8 cellular contexts compared by ENCODE assay signal in genomic region chr15:52018693-52019393, GRCh38. TPM values are rescaled to one million over a fixed set of nuclear protein-coding genes. Genes with fewer than 3 reads are reported as not detected.
DNase-seq lines count a peak whose midpoint lies in the region; ATAC-seq and TF ChIP-seq lines count a peak whose summit lies in the region.

MAPK6 (plus strand) TSS chr15:52019219; CDS start chr15:52046461, 27,242 bp downstream.

- no peaks in the 10 kb centered on the region for H3K9me3 Mint-ChIP-seq in activated naive CD8-positive, alpha-beta T cell treated with anti-CD3 and anti-CD28 coated beads, Interleukin-2, amount 10 ng/mL, durations not matched to agents 7 days and 5 days

- peak within 1 kb of the TSS; percentile 100 for H3K27ac Mint-ChIP-seq in activated naive CD8-positive, alpha-beta T cell treated with anti-CD3 and anti-CD28 coated beads, Interleukin-2, amount 10 ng/mL, durations not matched to agents 7 days and 5 days

- H3K27me3 ChIP-seq in SU-DHL-6 (ENCODE audit: low read length) = no peaks in the 10 kb centered on the region
- no peaks in the 10 kb centered on the region for H3K27me3 ChIP-seq in parathyroid adenoma (ENCODE audit: control insufficient read depth, insufficient read depth, low read length)
- H3K27me3 ChIP-seq in tibial artery = no peaks in the 10 kb centered on the region

- intact Hi-C loops in Right ventricle myocardium inferior (cut with DNase I) (loop anchor here (2.0 kb wide), 1 partner anchor 36 kb away; no protein-coding TSS in a partner anchor), tibial artery (cut with DNase I; ENCODE audit: low total_unique reads) (no loop called here)

- H3K27ac ChIP-seq in SU-DHL-6 (ENCODE audit: low read depth, low read length) (peak within 1 kb of the TSS; percentile 83), parathyroid adenoma (peak within 1 kb of the TSS; percentile 88), tibial artery (peak within 1 kb of the TSS; percentile 87 to 97)

- H3K9me2 ChIP-seq in SU-DHL-6 (replicated peaks; ENCODE audit: insufficient read depth, low read length) = no peaks in the 10 kb centered on the region

- H3K4me2 ChIP-seq in SU-DHL-6 (ENCODE audit: low read depth, low read length, poor library complexity, severe bottlenecking) (peak within 1 kb of the TSS; percentile 97), parathyroid adenoma (ENCODE audit: low read length) (peak within 1 kb of the TSS; percentile 76)

- peak within 1 kb of the TSS; percentile 65 for H3K9ac ChIP-seq in SU-DHL-6 (ENCODE audit: low read length)
- peak within 1 kb of the TSS; percentile 67 for H3K9ac ChIP-seq in parathyroid adenoma

- peak; percentile 99 for DNase-seq in GM10266 (ENCODE audit: extremely low spot score)
- peak; percentile 85 for DNase-seq in NCI-H1048 (lab: John Stamatoyannopoulos, UW)
- DNase-seq in activated naive CD8-positive, alpha-beta T cell treated with anti-CD3 and anti-CD28 coated beads, Interleukin-2, amount 10 ng/mL, durations not matched to agents 7 days and 5 days = peak; percentile 97
- DNase-seq in Right ventricle myocardium inferior (ENCODE audit: missing footprints) = peak; percentile 97
- peak; percentile 91 to 97 for DNase-seq in tibial artery

- peak; percentile 71 for ATAC-seq in HG02571 (IDR thresholded peaks at IDR 0.05; ENCODE audit: unreplicated experiment)
- peak; percentile 81 for ATAC-seq in activated naive CD8-positive, alpha-beta T cell treated with anti-CD3 and anti-CD28 coated beads, Interleukin-2, amount 10 ng/mL, durations not matched to agents 7 days and 5 days (ENCODE audit: low read depth)
- ATAC-seq in Right ventricle myocardium inferior = peak; percentile 97

- peaks cover 43% of the 10 kb centered on the region for H3K79me2 ChIP-seq in SU-DHL-6 (ENCODE audit: insufficient read depth, low read length)
- peaks cover 2% of the 10 kb centered on the region for H3K79me2 ChIP-seq in parathyroid adenoma

- 0 out of 2 replicates have a peak, but pooled peaks cover 6% of the 10 kb centered on the region for H4K20me1 ChIP-seq in SU-DHL-6 (ENCODE audit: low read depth, low read length)

- peaks cover 17% of the 10 kb centered on the region for H3F3A ChIP-seq in SU-DHL-6 (ENCODE audit: insufficient read depth)

- POLR2A ChIA-PET in activated naive CD8-positive, alpha-beta T cell treated with anti-CD3 and anti-CD28 coated beads, Interleukin-2, amount 10 ng/mL, durations not matched to agents 7 days and 5 days (lab: Charles Lee) = no interaction called here

- H3K4me1 Mint-ChIP-seq in activated naive CD8-positive, alpha-beta T cell treated with anti-CD3 and anti-CD28 coated beads, Interleukin-2, amount 10 ng/mL, durations not matched to agents 7 days and 5 days = peaks cover 22% of the 10 kb centered on the region

- no peak for TF ChIP-seq CTCF in GM10266 (IDR thresholded peaks at IDR 0.05; ENCODE audit: control insufficient read depth, insufficient read depth, low read depth, missing control alignments)
- TF ChIP-seq CTCF in SU-DHL-6 (IDR thresholded peaks at IDR 0.05; ENCODE audit: insufficient read depth, low read length, poor library complexity, severe bottlenecking) = no peak
- no peak for TF ChIP-seq CTCF in parathyroid adenoma (IDR thresholded peaks at IDR 0.05)
- TF ChIP-seq CTCF in tibial artery (IDR thresholded peaks at IDR 0.05) = no peak

- no peaks in the 10 kb centered on the region for H3K9me3 ChIP-seq in SU-DHL-6 (ENCODE audit: insufficient read depth, low read length)
- no peaks in the 10 kb centered on the region for H3K9me3 ChIP-seq in parathyroid adenoma (ENCODE audit: control insufficient read depth, low read length)
- H3K9me3 ChIP-seq in tibial artery = no peaks in the 10 kb centered on the region

- no peaks in the 10 kb centered on the region for H3K36me3 Mint-ChIP-seq in activated naive CD8-positive, alpha-beta T cell treated with anti-CD3 and anti-CD28 coated beads, Interleukin-2, amount 10 ng/mL, durations not matched to agents 7 days and 5 days

- H3K4me3 Mint-ChIP-seq in activated naive CD8-positive, alpha-beta T cell treated with anti-CD3 and anti-CD28 coated beads, Interleukin-2, amount 10 ng/mL, durations not matched to agents 7 days and 5 days = peak within 1 kb of the TSS; percentile 98

- H2AFZ ChIP-seq in SU-DHL-6 (ENCODE audit: low read depth, low read length, severe bottlenecking) (peak within 1 kb of the TSS; percentile 66), parathyroid adenoma (peak within 1 kb of the TSS; percentile 85)

- peaks cover 2% of the 10 kb centered on the region for H3K27me3 Mint-ChIP-seq in activated naive CD8-positive, alpha-beta T cell treated with anti-CD3 and anti-CD28 coated beads, Interleukin-2, amount 10 ng/mL, durations not matched to agents 7 days and 5 days

- peak within 1 kb of the TSS; percentile 83 for H3K4me3 ChIP-seq in SU-DHL-6 (ENCODE audit: insufficient read depth, low read length, poor library complexity, severe bottlenecking)
- peak within 1 kb of the TSS; percentile 72 for H3K4me3 ChIP-seq in parathyroid adenoma (ENCODE audit: low read depth, low read length)
- peak within 1 kb of the TSS; percentile 54 to 70 for H3K4me3 ChIP-seq in tibial artery

- H3K36me3 ChIP-seq in SU-DHL-6 (ENCODE audit: low read length) = no peaks in the 10 kb centered on the region
- H3K36me3 ChIP-seq in parathyroid adenoma (ENCODE audit: control insufficient read depth, insufficient read depth, low read length) = no peaks in the 10 kb centered on the region
- no peaks in the 10 kb centered on the region for H3K36me3 ChIP-seq in tibial artery

- H3K4me1 ChIP-seq in parathyroid adenoma = peaks cover 8% of the 10 kb centered on the region
- H3K4me1 ChIP-seq in tibial artery = peaks cover 0 to 35% (median 15%) of the 10 kb centered on the region in 4 donors

RNA-seq across cellular contexts. Expression of gene MAPK6, which starts in this region (rescaled TPM):
- total RNA-seq in activated naive CD8-positive, alpha-beta T cell treated with anti-CD3 and anti-CD28 coated beads, Interleukin-2, amount 10 ng/mL, durations not matched to agents 7 days and 5 days = 10 to 100 TPM; 21.3 to 25.5 TPM
- total RNA-seq in Right ventricle myocardium inferior = 22.6 TPM

Comparison
In these comparisons a context has a peak if more than half of its experiments do, and no peak if none do; other contexts are left out.
1. Peak in every context shown above with its lines: DNase-seq, ATAC-seq, H3K4me3 ChIP-seq and H3K27ac ChIP-seq.